In genomic region chr1:219185486-219186117, GRCh38 we compare ENCODE assay signal across 20 cellular contexts. TPM values are rescaled to one million over a fixed set of nuclear protein-coding genes. Genes with fewer than 3 reads are reported as not detected.
A peak's percentile ranks its signal among the peaks of the same experiment; 100 is the strongest.
DNase-seq lines count a peak whose midpoint lies in the region; FAIRE-seq and TF ChIP-seq lines count a peak whose summit lies in the region.
"Had no signal": no experiment of that assay in that cellular context is flagged by ENCODE, and none has a peak within 500 bp of the region (broad histone marks: within the 10 kb centered on the region; RNA-seq: fewer than 3 reads in every experiment).

No MANE protein-coding gene starts in this region.

- FAIRE-seq in D721Med (lab: Jason Lieb, UNC) (peak; percentile 64), GM19239 (lab: Jason Lieb, UNC) (peak; percentile 91), islet of Langerhans (lab: Jason Lieb, UNC) (peak; percentile 60)

- H3K9me3 Mint-ChIP-seq in IgD-negative memory B cell = peaks cover 0 to 3% (median 0%) of the 10 kb centered on the region in 3 donors
- H3K9me3 Mint-ChIP-seq: CD14-positive monocyte, neural crest cell had no signal

- H3K4me1 Mint-ChIP-seq in IgD-negative memory B cell = peaks cover 63 to 69% (median 66%) of the 10 kb centered on the region in 3 donors

- H3K27me3 Mint-ChIP-seq in IgD-negative memory B cell = no peaks in the 10 kb centered on the region
- H3K27me3 Mint-ChIP-seq: activated CD4-positive, alpha-beta T cell treated with anti-CD3 and anti-CD28 coated beads for 36 hours had no signal

- H3K4me3 Mint-ChIP-seq in IgD-negative memory B cell = peak overlapping the region; percentile 21 to 80 (median 50)
- H3K4me3 Mint-ChIP-seq: activated CD4-positive, alpha-beta T cell treated with anti-CD3 and anti-CD28 coated beads for 36 hours; CD14-positive monocyte; neural crest cell had no signal

- H3K36me3 Mint-ChIP-seq in IgD-negative memory B cell = peaks cover 26% of the 10 kb centered on the region

- peak overlapping the region in 2 of 3 donors; percentile 74 to 85 for H3K27ac Mint-ChIP-seq in IgD-negative memory B cell
- H3K27ac Mint-ChIP-seq: activated CD4-positive, alpha-beta T cell treated with anti-CD3 and anti-CD28 coated beads for 36 hours had no signal

- DNase-seq in D721Med (ENCODE audit: insufficient read length, low spot score) (no peak), GM19239 (ENCODE audit: insufficient read length, low spot score) (no peak), DMS 273 treated with DMSO at 0.1 percent for 48 hours (lab: John Stamatoyannopoulos, UW) (no peak), NCI-H1694 (lab: John Stamatoyannopoulos, UW) (no peak)
- no peak for DNase-seq in activated CD4-positive, alpha-beta T cell treated with anti-CD3 and anti-CD28 coated beads, Interleukin-2, amount 50 U/mL, for 1 hour
- no peak for DNase-seq in activated CD4-positive, alpha-beta T cell treated with anti-CD3 and anti-CD28 coated beads, Interleukin-2, amount 50 U/mL, for 4 hours
- DNase-seq: activated CD4-positive, alpha-beta T cell treated with anti-CD3 and anti-CD28 coated beads for 36 hours; activated naive CD4-positive, alpha-beta T cell; anterior cingulate cortex; DMS153; MV-4-11; NCI-H2029 treated with DMSO at 0.1 percent for 48 hours; NCI-H510A; retina; stimulated activated CD4-positive, alpha-beta T cell treated with anti-CD3 and anti-CD28 coated beads, Interleukin-12 subunit alpha, Interleukin-12 subunit beta, amount 100 ng/mL, for 4 hours; transverse colon had no signal

- no peak for TF ChIP-seq CTCF in D721Med (IDR thresholded peaks at IDR 0.05; ENCODE audit: insufficient read depth, missing control alignments)

RNA-seq across cellular contexts. Expression of gene LYPLAL1, which starts 11.9 kb away (rescaled TPM):
- polyA plus RNA-seq in IgD-negative memory B cell = 157 TPM
